ENCODE assay signal across 23 cellular contexts in genomic region chrX:30620125-30620524, GRCh38. TPM values are rescaled to one million over a fixed set of nuclear protein-coding genes. Genes with fewer than 3 reads are reported as not detected.
DNase-seq lines count a peak whose midpoint lies in the region; ATAC-seq, FAIRE-seq and TF ChIP-seq lines count a peak whose summit lies in the region.
"Had no signal": no experiment of that assay in that cellular context is flagged by ENCODE, and none has a peak within 500 bp of the region (broad histone marks: within the 10 kb centered on the region; RNA-seq: fewer than 3 reads in every experiment).

No MANE protein-coding gene starts in this region.

- H3K4me3 Mint-ChIP-seq in astrocyte (ENCODE audit: unreplicated experiment), result no peak overlapping the region
- H3K4me3 Mint-ChIP-seq in neural progenitor cell, result no peak overlapping the region
- H3K4me3 Mint-ChIP-seq: CD8-positive, alpha-beta memory T cell had no signal

- peaks cover 28% of the 10 kb centered on the region for H3K4me1 ChIP-seq in GM23248 (ENCODE audit: insufficient read depth)
- peaks cover 3% of the 10 kb centered on the region for H3K4me1 ChIP-seq in astrocyte (ENCODE audit: insufficient read depth, low read length)
- H3K4me1 ChIP-seq in gastroesophageal sphincter, result no peaks in the 10 kb centered on the region
- H3K4me1 ChIP-seq in uterus, result no peaks in the 10 kb centered on the region
- no peaks in the 10 kb centered on the region for H3K4me1 ChIP-seq in neural progenitor cell

- no peak for TF ChIP-seq POLR2A in gastroesophageal sphincter (IDR thresholded peaks at IDR 0.05)
- TF ChIP-seq POLR2A in uterus (IDR thresholded peaks at IDR 0.05), result no peak

- H3K27me3 ChIP-seq in GM23248 (replicated peaks; ENCODE audit: insufficient read depth) (no peaks in the 10 kb centered on the region), astrocyte (ENCODE audit: insufficient read depth, low read length) (no peaks in the 10 kb centered on the region), gastroesophageal sphincter (no peaks in the 10 kb centered on the region), uterus (no peaks in the 10 kb centered on the region), neural progenitor cell (no peaks in the 10 kb centered on the region)

- H3K4me2 ChIP-seq in GM23248 (ENCODE audit: unreplicated experiment), result no peak overlapping the region
- H3K4me2 ChIP-seq in astrocyte (ENCODE audit: low read length), result no peak overlapping the region
- no peak overlapping the region for H3K4me2 ChIP-seq in neural progenitor cell

- H3K36me3 ChIP-seq in GM23248 (ENCODE audit: low read depth) (no peaks in the 10 kb centered on the region), astrocyte (ENCODE audit: insufficient read depth, low read length) (no peaks in the 10 kb centered on the region), gastroesophageal sphincter (no peaks in the 10 kb centered on the region), uterus (no peaks in the 10 kb centered on the region), neural progenitor cell (no peaks in the 10 kb centered on the region)

- H3K27ac Mint-ChIP-seq in astrocyte (ENCODE audit: unreplicated experiment), result peak overlapping the region; percentile 53
- H3K27ac Mint-ChIP-seq in neural progenitor cell, result no peak overlapping the region
- H3K27ac Mint-ChIP-seq: CD8-positive, alpha-beta memory T cell had no signal

- H3K9me2 ChIP-seq in GM23248 (ENCODE audit: insufficient read depth), result no peaks in the 10 kb centered on the region

- no peak overlapping the region for H2AFZ ChIP-seq in GM23248
- no peak overlapping the region for H2AFZ ChIP-seq in astrocyte (ENCODE audit: low read depth, low read length)
- H2AFZ ChIP-seq in neural progenitor cell (replicated peaks), result no peak overlapping the region

- ATAC-seq in gastroesophageal sphincter (peak; percentile 52), HG03097 (IDR thresholded peaks at IDR 0.05; ENCODE audit: low FRiP score, unreplicated experiment) (no peak)
- ATAC-seq: HCT116 had no signal

- no peaks in the 10 kb centered on the region for H4K20me1 ChIP-seq in GM23248 (ENCODE audit: insufficient read depth)
- H4K20me1 ChIP-seq in astrocyte (ENCODE audit: insufficient read depth, low read length), result no peaks in the 10 kb centered on the region
- H4K20me1 ChIP-seq in neural progenitor cell (ENCODE audit: low read depth), result no peaks in the 10 kb centered on the region

- H3K27ac ChIP-seq in GM23248 (peak overlapping the region; percentile 74), astrocyte (ENCODE audit: low read depth, low read length) (no peak overlapping the region), gastroesophageal sphincter (peak overlapping the region in 3 of 4 donors; percentile 0 to 54 (median 27)), uterus (peak overlapping the region; percentile 69 to 85), neural progenitor cell (no peak overlapping the region)
- H3K27ac ChIP-seq: SK-N-MC had no signal

- H3K79me2 ChIP-seq in GM23248 (ENCODE audit: insufficient read depth) (no peaks in the 10 kb centered on the region), astrocyte (ENCODE audit: insufficient read depth, low read length) (no peaks in the 10 kb centered on the region), neural progenitor cell (ENCODE audit: low read depth) (no peaks in the 10 kb centered on the region)

- in situ Hi-C loops in GM23248 (cut with MboI), result no loop called here

- TF ChIP-seq EP300 in gastroesophageal sphincter (IDR thresholded peaks at IDR 0.05), result no peak

- 31 to 54% methylated on average over 3 of the region's 3 CpGs for WGBS in GM23248 (ENCODE audit: low coverage in 1 of 2, low lambda C conversion rate in 2 of 2, missing lambda C conversion rate in 2 of 2), 2 experiments
- 61% methylated on average over 3 of the region's 3 CpGs; no CpG with 5 or more reads in 1 of the 2 donors for WGBS in gastroesophageal sphincter (ENCODE audit: low coverage in 1 of 2), 2 donors

- H3F3A ChIP-seq in GM23248 (ENCODE audit: insufficient read depth) (0 out of 2 replicates have a peak, but pooled peaks cover 6% of the 10 kb centered on the region), neural progenitor cell (ENCODE audit: low read depth) (no peaks in the 10 kb centered on the region)

- TF ChIP-seq CTCF in astrocyte (IDR thresholded peaks at IDR 0.05; ENCODE audit: insufficient read depth, low read depth, low read length) (no peak), gastroesophageal sphincter (IDR thresholded peaks at IDR 0.05) (no peak), uterus (IDR thresholded peaks at IDR 0.05) (no peak), neural progenitor cell (IDR thresholded peaks at IDR 0.05) (no peak)

- H3K27me3 Mint-ChIP-seq in astrocyte (ENCODE audit: low read depth, unreplicated experiment), result no peaks in the 10 kb centered on the region
- H3K27me3 Mint-ChIP-seq in neural progenitor cell (ENCODE audit: insufficient read depth, low read depth), result no peaks in the 10 kb centered on the region

- H3K36me3 Mint-ChIP-seq in astrocyte (ENCODE audit: low read depth, unreplicated experiment) (no peaks in the 10 kb centered on the region), neural progenitor cell (no peaks in the 10 kb centered on the region)

- H3K4me1 Mint-ChIP-seq in astrocyte (ENCODE audit: low read depth, unreplicated experiment) (peaks cover 5% of the 10 kb centered on the region), neural progenitor cell (no peaks in the 10 kb centered on the region)
- H3K4me1 Mint-ChIP-seq: CD8-positive, alpha-beta memory T cell had no signal

- H3K4me3 ChIP-seq in GM23248 (no peak overlapping the region), astrocyte (ENCODE audit: insufficient read depth, low read depth, low read length) (no peak overlapping the region), gastroesophageal sphincter (no peak overlapping the region), uterus (no peak overlapping the region), neural progenitor cell (no peak overlapping the region)
- H3K4me3 ChIP-seq: SK-N-MC had no signal

- no peaks in the 10 kb centered on the region for H3K9me3 ChIP-seq in GM23248 (ENCODE audit: low read depth)
- H3K9me3 ChIP-seq in astrocyte (ENCODE audit: insufficient read depth, low read depth, low read length), result no peaks in the 10 kb centered on the region
- H3K9me3 ChIP-seq in gastroesophageal sphincter, result peaks cover 0 to 8% (median 0%) of the 10 kb centered on the region in 3 donors
- H3K9me3 ChIP-seq in uterus, result no peaks in the 10 kb centered on the region
- H3K9me3 ChIP-seq in neural progenitor cell (ENCODE audit: low read depth), result no peaks in the 10 kb centered on the region

- H3K9me3 Mint-ChIP-seq in astrocyte (ENCODE audit: unreplicated experiment) (no peaks in the 10 kb centered on the region), neural progenitor cell (peaks cover 23% of the 10 kb centered on the region)

- DNase-seq in GM23248, result peak; percentile 54
- peak; percentile 12 for DNase-seq in astrocyte (ENCODE audit: low read depth)
- no peak for DNase-seq in uterus
- DNase-seq in AG08395 (ENCODE audit: low spot score), result no peak
- no peak for DNase-seq in neural progenitor cell (ENCODE audit: low spot score)
- DNase-seq: C1 segment of cervical spinal cord; Calu3; CD8-positive, alpha-beta memory T cell; DMS153; Karpas-422; NCI-H1417; NCI-H1694 treated with DMSO at 0.1 percent for 48 hours; NCI-H446; NCI-H526; SHP77 had no signal

- intact Hi-C loops in uterus (cut with DNase I; ENCODE audit: low total_unique reads), result no loop called here

- peak; percentile 13 for FAIRE-seq in astrocyte (lab: Jason Lieb, UNC)
- FAIRE-seq: GM12891, H1 had no signal

- no peak overlapping the region; the same call in 1 of the 2 replicates for H3K9ac ChIP-seq in GM23248
- H3K9ac ChIP-seq in astrocyte (ENCODE audit: low read length), result no peak overlapping the region
- H3K9ac ChIP-seq in neural progenitor cell, result no peak overlapping the region

RNA-seq across cellular contexts. Expression of gene GK, which starts 33.1 kb away (rescaled TPM):
- 10.4 and 11.8 TPM in 2 replicates for total RNA-seq in GM23248 (2014; rRNA removed; shearing (Covaris generic))
- 15.2 and 16.9 TPM in 2 replicates for polyA plus RNA-seq in GM23248 (2016; fragmentation: Nextera tagmentation; extraction: Ambion mirVana)
- total RNA-seq in astrocyte (2.8 and 2.9 TPM in 2 replicates), gastroesophageal sphincter (1 to 10 TPM; 3.4 to 9.6 (median 5.6) TPM), uterus (1 to 10 TPM; 1.0 to 8.0 (median 3.0) TPM), neural progenitor cell (ENCODE audit: low replicate concordance) (2.8 and 4.4 TPM in 2 replicates)

RNA-seq across cellular contexts. Expression of gene TASL, which starts 42.6 kb away (rescaled TPM):
- not detected in 2 replicates for total RNA-seq in GM23248 (2014; rRNA removed; shearing (Covaris generic))
- polyA plus RNA-seq in GM23248 (2016; fragmentation: Nextera tagmentation; extraction: Ambion mirVana), result not detected in 2 replicates
- total RNA-seq in astrocyte, result not detected in 2 replicates
- 1 to 10 TPM in 2 of 4 donors, under 1 TPM in 1, not detected in 1; 0.46 to 2.0 (median 1.1) TPM for total RNA-seq in gastroesophageal sphincter
- total RNA-seq in uterus, result 1 to 10 TPM in 1 of 4 donors, under 1 TPM in 2, not detected in 1; 0.29 to 2.3 (median 0.40) TPM
- total RNA-seq in neural progenitor cell (ENCODE audit: low replicate concordance), result not detected in 2 replicates
- total RNA-seq: Calu3, G401, H1, RPMI7951 had no signal
- polyA plus RNA-seq: H1 had no signal

Comparison
In these comparisons a context has a peak if more than half of its experiments do, and no peak if none do; other contexts are left out.
1. DNase-seq: peak in GM23248 (single experiment) and astrocyte (single experiment); none in uterus (0 of 2), AG08395 (single experiment) and neural progenitor cell (single experiment).
2. H3K27ac ChIP-seq: peak in GM23248 (single experiment), gastroesophageal sphincter (3 of 4) and uterus (2 of 2); none in astrocyte (single experiment) and neural progenitor cell (single experiment).